ENCODE assay signal across 13 cellular contexts in genomic region chr6:1393641-1394283, GRCh38. TPM values are rescaled to one million over a fixed set of nuclear protein-coding genes. Genes with fewer than 3 reads are reported as not detected.
DNase-seq lines count a peak whose midpoint lies in the region; ATAC-seq and TF ChIP-seq lines count a peak whose summit lies in the region.
"Had no signal": no experiment of that assay in that cellular context is flagged by ENCODE, and none has a peak within 500 bp of the region (broad histone marks: within the 10 kb centered on the region; RNA-seq: fewer than 3 reads in every experiment).

No MANE protein-coding gene starts in this region.

- no peaks in the 10 kb centered on the region for H3F3A ChIP-seq in MM.1S (ENCODE audit: insufficient read depth, low read length)

- H3K9me3 ChIP-seq in AG04450 (ENCODE audit: control insufficient read depth, insufficient read depth, low read length) (no peaks in the 10 kb centered on the region; the same call in 1 of the 2 replicates), parathyroid adenoma (ENCODE audit: control insufficient read depth, low read length) (no peaks in the 10 kb centered on the region), MM.1S (replicated peaks; ENCODE audit: insufficient read depth, low read length) (no peaks in the 10 kb centered on the region), ovary (no peaks in the 10 kb centered on the region)

- H3K27ac Mint-ChIP-seq in IgD-negative memory B cell, result peak overlapping the region in 2 of 3 donors; percentile 56 to 73

- H3K79me2 ChIP-seq in parathyroid adenoma (no peaks in the 10 kb centered on the region), MM.1S (ENCODE audit: low read length) (no peaks in the 10 kb centered on the region)

- ATAC-seq in HG02981 (IDR thresholded peaks at IDR 0.05; ENCODE audit: unreplicated experiment), result no peak

- DNase-seq in AG04450 (ENCODE audit: low read depth, low spot score), result no peak
- peak in 1 of 2 donors; percentile 52 for DNase-seq in foreskin fibroblast
- DNase-seq in MM.1S, result no peak
- no peak for DNase-seq in ovary
- DNase-seq in NCI-H2107 treated with DMSO at 0.1 percent for 48 hours (lab: John Stamatoyannopoulos, UW; ENCODE audit: unreplicated experiment), result no peak
- DNase-seq: AML-193; effector CD8-positive, alpha-beta T cell; NCI-H1436 treated with DMSO at 0.1 percent for 48 hours; stimulated activated CD4-positive, alpha-beta T cell treated with anti-CD3 and anti-CD28 coated beads, Interleukin-2, amount 100 ng/mL, for 48 hours; SW 1271 had no signal

- peak overlapping the region; percentile 76 for H3K4me3 ChIP-seq in AG04450 (ENCODE audit: low read depth, low read length)
- peak overlapping the region; percentile 77 to 100 for H3K4me3 ChIP-seq in foreskin fibroblast (ENCODE audit: low read depth in 1 of 2, low read length in 2 of 2)
- H3K4me3 ChIP-seq in parathyroid adenoma (ENCODE audit: low read depth, low read length), result no peak overlapping the region
- H3K4me3 ChIP-seq in MM.1S (ENCODE audit: low read length), result no peak overlapping the region
- no peak overlapping the region for H3K4me3 ChIP-seq in ovary

- H3K27ac ChIP-seq in AG04450 (ENCODE audit: low read depth, low read length), result peak overlapping the region; percentile 61
- no peak overlapping the region for H3K27ac ChIP-seq in parathyroid adenoma
- H3K27ac ChIP-seq in MM.1S (ENCODE audit: low read length), result no peak overlapping the region
- no peak overlapping the region for H3K27ac ChIP-seq in ovary

- TF ChIP-seq CTCF in AG04450 (IDR thresholded peaks at IDR 0.05; ENCODE audit: low read depth, low read length), result no peak
- no peak for TF ChIP-seq CTCF in foreskin fibroblast (IDR thresholded peaks at IDR 0.05; ENCODE audit: low read depth, low read length)
- TF ChIP-seq CTCF in parathyroid adenoma (IDR thresholded peaks at IDR 0.05), result no peak
- TF ChIP-seq CTCF in MM.1S (IDR thresholded peaks at IDR 0.05; ENCODE audit: low read length), result no peak
- TF ChIP-seq CTCF in ovary (IDR thresholded peaks at IDR 0.05), result no peak

- WGBS in ovary, 3 donors, result 5 to 14% (median 9%) methylated on average over 47 of the region's 47 CpGs

- H3K9ac ChIP-seq in parathyroid adenoma, result no peak overlapping the region
- no peak overlapping the region for H3K9ac ChIP-seq in MM.1S (ENCODE audit: low read length)

- no peaks in the 10 kb centered on the region for H3K9me2 ChIP-seq in MM.1S (replicated peaks; ENCODE audit: insufficient read depth, low read length)

- H4K20me1 ChIP-seq in MM.1S (ENCODE audit: insufficient read depth, low read length), result no peaks in the 10 kb centered on the region

- no peak for TF ChIP-seq EP300 in ovary (IDR thresholded peaks at IDR 0.05)

- TF ChIP-seq POLR2A in ovary (IDR thresholded peaks at IDR 0.05), result no peak

- CTCF ChIA-PET in AG04450 (lab: Charles Lee), result interaction anchor here (0.8 kb wide), 1 partner anchor 801 kb away, joined by 5 read pairs; no protein-coding TSS in a partner anchor

- H3K27me3 ChIP-seq in AG04450 (ENCODE audit: control insufficient read depth, insufficient read depth, low read length), result no peaks in the 10 kb centered on the region
- H3K27me3 ChIP-seq in parathyroid adenoma (ENCODE audit: control insufficient read depth, insufficient read depth, low read length), result peaks cover 13% of the 10 kb centered on the region
- H3K27me3 ChIP-seq in MM.1S (replicated peaks; ENCODE audit: insufficient read depth, low read length), result peaks cover 64% of the 10 kb centered on the region
- H3K27me3 ChIP-seq in ovary, result no peaks in the 10 kb centered on the region

- H3K4me2 ChIP-seq in parathyroid adenoma (ENCODE audit: low read length) (peak overlapping the region; percentile 53), MM.1S (ENCODE audit: low read depth, low read length) (no peak overlapping the region)

- no peaks in the 10 kb centered on the region for H3K9me3 Mint-ChIP-seq in IgD-negative memory B cell

- intact Hi-C loops in ovary (cut with DNase I), result loop anchor here in 3 of 4 donors (10.0 kb wide), 1 partner anchor 799 kb away; no protein-coding TSS in a partner anchor

- POLR2A ChIA-PET in AG04450 (lab: Yijun Ruan, JAX), result no interaction called here

- H2AFZ ChIP-seq in parathyroid adenoma (no peak overlapping the region), MM.1S (ENCODE audit: low read length) (no peak overlapping the region)

- H3K4me1 ChIP-seq in parathyroid adenoma (no peaks in the 10 kb centered on the region), MM.1S (ENCODE audit: low read length) (no peaks in the 10 kb centered on the region), ovary (ENCODE audit: insufficient read depth) (peaks cover 6% of the 10 kb centered on the region)

- no peaks in the 10 kb centered on the region for H3K36me3 ChIP-seq in parathyroid adenoma (ENCODE audit: control insufficient read depth, insufficient read depth, low read length)
- H3K36me3 ChIP-seq in MM.1S (replicated peaks; ENCODE audit: insufficient read depth, low read length), result no peaks in the 10 kb centered on the region
- no peaks in the 10 kb centered on the region for H3K36me3 ChIP-seq in ovary

- H3K4me3 Mint-ChIP-seq in IgD-negative memory B cell, result peak overlapping the region in 2 of 4 donors; percentile 20 to 34

- peaks cover 43% of the 10 kb centered on the region for H3K27me3 Mint-ChIP-seq in IgD-negative memory B cell

- H3K36me3 Mint-ChIP-seq in IgD-negative memory B cell, result peaks cover under 1% of the 10 kb centered on the region

- peaks cover 8 to 17% (median 9%) of the 10 kb centered on the region in 3 donors for H3K4me1 Mint-ChIP-seq in IgD-negative memory B cell

RNA-seq across cellular contexts. Expression of gene FOXF2, which starts 4.4 kb away (rescaled TPM):
- 17.3 TPM in 2 replicates for polyA plus RNA-seq in AG04450 (2011; rRNA removed)
- polyA minus RNA-seq in AG04450 (2011; rRNA and poly(A)+ RNA removed), result 13.0 and 13.8 TPM in 2 replicates
- polyA plus RNA-seq in IgD-negative memory B cell, result not detected
- under 1 TPM in 2 of 7 donors, not detected in 5; 0.10 to 0.12 TPM for total RNA-seq in ovary
- polyA plus RNA-seq in ovary, result under 1 TPM; 0.05 to 0.18 TPM

Comparison
In these comparisons a context has a peak if more than half of its experiments do, and no peak if none do; other contexts are left out.
1. H3K4me3 ChIP-seq: peak in AG04450 (single experiment) and foreskin fibroblast (2 of 2); none in parathyroid adenoma (single experiment), MM.1S (single experiment) and ovary (single experiment).
2. RNA of gene FOXF2, which starts 4.4 kb away (polyA plus RNA-seq): 17.3 TPM in AG04450; 0.05 to 0.18 TPM in ovary and not detected in IgD-negative memory B cell (single experiment); every median in the first group is over 10 times any median in the second.